In the genomic region with DNA sequence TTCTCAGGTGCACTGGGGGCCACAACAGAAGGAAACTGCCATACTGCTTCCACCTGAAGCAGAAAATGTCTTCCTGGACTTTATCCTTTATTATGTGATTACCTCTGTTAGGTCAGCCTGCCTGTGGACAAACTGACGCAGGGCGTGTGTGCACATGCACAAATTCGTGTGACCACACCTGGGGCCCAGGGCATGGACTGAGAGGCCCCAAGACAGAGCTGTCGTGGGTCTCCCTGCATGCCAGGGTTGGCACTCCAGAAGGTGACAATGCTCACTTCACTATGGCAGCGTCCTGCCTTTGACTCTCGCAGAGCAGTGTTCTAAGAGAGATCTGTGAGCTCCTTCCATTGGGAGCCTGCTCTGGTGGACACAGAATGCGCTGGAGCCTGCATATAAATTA, we compare ENCODE assay signal across 18 cellular contexts. TPM values are rescaled to one million over a fixed set of nuclear protein-coding genes. Genes with fewer than 3 reads are reported as not detected.
DNase-seq lines count a peak whose midpoint lies in the region; ATAC-seq lines count a peak whose summit lies in the region.
"Had no signal": no experiment of that assay in that cellular context is flagged by ENCODE, and none has a peak within 500 bp of the region (broad histone marks: within the 10 kb centered on the region; RNA-seq: fewer than 3 reads in every experiment).

No MANE protein-coding gene starts in this region.

- H3K4ac ChIP-seq in trophoblast cell (ENCODE audit: low read depth, low read length): peak overlapping the region; percentile 30

- no peak overlapping the region for H2BK12ac ChIP-seq in trophoblast cell (ENCODE audit: low read length)

- intact Hi-C loops in left colon (cut with DNase I, micrococcal nuclease): no loop called here

- H3K79me2 ChIP-seq in trophoblast cell (ENCODE audit: control insufficient read depth, insufficient read depth, low read length, poor library complexity): peaks cover 12% of the 10 kb centered on the region

- peaks cover 49% of the 10 kb centered on the region for H3K36me3 Mint-ChIP-seq in activated CD8-positive, alpha-beta T cell treated with anti-CD3 and anti-CD28 coated beads, Interleukin-2, amount 10 ng/mL, durations not matched to agents 7 days and 5 days (ENCODE audit: low read depth)

- CTCF ChIA-PET in activated CD8-positive, alpha-beta T cell treated with anti-CD3 and anti-CD28 coated beads, Interleukin-2, amount 10 ng/mL, durations not matched to agents 7 days and 5 days (lab: Charles Lee): no interaction called here

- no peaks in the 10 kb centered on the region for H3K27me3 ChIP-seq in BLaER1
- no peaks in the 10 kb centered on the region for H3K27me3 ChIP-seq in trophoblast cell (ENCODE audit: insufficient read depth, low read length)
- H3K27me3 ChIP-seq: ascending aorta, heart left ventricle had no signal

- H3K23ac ChIP-seq in trophoblast cell (ENCODE audit: low read length): no peak overlapping the region

- POLR2A ChIA-PET in activated CD8-positive, alpha-beta T cell treated with anti-CD3 and anti-CD28 coated beads, Interleukin-2, amount 10 ng/mL, durations not matched to agents 7 days and 5 days (lab: Charles Lee): no interaction called here

- H3K27ac ChIP-seq in BLaER1 (peak overlapping the region; percentile 41; the same call in 1 of the 2 replicates), trophoblast cell (ENCODE audit: low read depth, low read length) (no peak overlapping the region)
- H3K27ac ChIP-seq: ascending aorta, coronary artery had no signal

- H3K4me2 ChIP-seq in BLaER1 (peak overlapping the region; percentile 18; the same call in 1 of the 2 replicates), trophoblast cell (ENCODE audit: low read length) (no peak overlapping the region)

- H3K4me3 Mint-ChIP-seq in activated CD8-positive, alpha-beta T cell treated with anti-CD3 and anti-CD28 coated beads, Interleukin-2, amount 10 ng/mL, durations not matched to agents 7 days and 5 days: no peak overlapping the region
- H3K4me3 Mint-ChIP-seq: activated CD8-positive, alpha-beta memory T cell treated with anti-CD3 and anti-CD28 coated beads, Interleukin-2, amount 10 ng/mL, durations not matched to agents 7 days and 5 days had no signal

- H3K14ac ChIP-seq in trophoblast cell (ENCODE audit: low read length): no peak overlapping the region

- H4K20me1 ChIP-seq in BLaER1: peaks cover 94% of the 10 kb centered on the region

- no CpG with 5 or more reads among the region's 7 CpGs for WGBS in trophoblast cell (ENCODE audit: extremely low coverage, insufficient coverage, insufficient read length)

- no peak overlapping the region for H2BK120ac ChIP-seq in trophoblast cell (ENCODE audit: insufficient read depth, low read length, poor library complexity)

- H3K18ac ChIP-seq in trophoblast cell (ENCODE audit: low read length): no peak overlapping the region

- H3K4me1 ChIP-seq in BLaER1: peaks cover 85% of the 10 kb centered on the region
- peaks cover 33 to 43% of the 10 kb centered on the region in 2 experiments for H3K4me1 ChIP-seq in trophoblast cell (ENCODE audit: control insufficient read depth in 1 of 2, insufficient read depth in 2 of 2, low read length in 2 of 2)

- H4K12ac ChIP-seq in trophoblast cell (ENCODE audit: low read depth, low read length): no peak overlapping the region

- H3K9me3 ChIP-seq in BLaER1: peaks cover 10% of the 10 kb centered on the region; the same call in 1 of the 2 replicates
- peaks cover 1% of the 10 kb centered on the region for H3K9me3 ChIP-seq in trophoblast cell (ENCODE audit: insufficient read depth, low read depth, low read length)
- H3K9me3 ChIP-seq: ascending aorta, heart left ventricle had no signal

- H4K91ac ChIP-seq in trophoblast cell (ENCODE audit: low read depth, low read length): no peak overlapping the region

- H3K4me1 Mint-ChIP-seq in activated CD8-positive, alpha-beta T cell treated with anti-CD3 and anti-CD28 coated beads, Interleukin-2, amount 10 ng/mL, durations not matched to agents 7 days and 5 days (ENCODE audit: low read depth): peaks cover 68% of the 10 kb centered on the region

- DNase-seq in activated CD8-positive, alpha-beta T cell treated with anti-CD3 and anti-CD28 coated beads, Interleukin-2, amount 10 ng/mL, durations not matched to agents 7 days and 5 days: no peak
- peak; percentile 59 for DNase-seq in left colon
- no peak for DNase-seq in trophoblast cell
- no peak for DNase-seq in midbrain (lab: John Stamatoyannopoulos, UW)
- no peak for DNase-seq in NAMALWA (ENCODE audit: low spot score)
- DNase-seq in KBM-7: no peak
- DNase-seq: activated CD8-positive, alpha-beta memory T cell treated with anti-CD3 and anti-CD28 coated beads, Interleukin-2, amount 10 ng/mL, durations not matched to agents 7 days and 5 days; erythroblast; H7; NCI-H1436 treated with DMSO at 0.1 percent for 48 hours; NCI-H2227 treated with DMSO at 0.1 percent for 48 hours; SHP77 treated with DMSO at 0.1 percent for 48 hours had no signal

- H3K27ac Mint-ChIP-seq in activated CD8-positive, alpha-beta T cell treated with anti-CD3 and anti-CD28 coated beads, Interleukin-2, amount 10 ng/mL, durations not matched to agents 7 days and 5 days: peak overlapping the region; percentile 70

- no peak overlapping the region for H2AFZ ChIP-seq in trophoblast cell (ENCODE audit: insufficient read depth, low read length, poor library complexity)

- no peak overlapping the region for H2BK5ac ChIP-seq in trophoblast cell (ENCODE audit: low read depth, low read length, poor library complexity)

- H3K9me3 Mint-ChIP-seq in activated CD8-positive, alpha-beta T cell treated with anti-CD3 and anti-CD28 coated beads, Interleukin-2, amount 10 ng/mL, durations not matched to agents 7 days and 5 days (ENCODE audit: insufficient read depth): no peaks in the 10 kb centered on the region

- H3K36me3 ChIP-seq in BLaER1 (peaks cover 93% of the 10 kb centered on the region), trophoblast cell (ENCODE audit: control insufficient read depth in 1 of 2, insufficient read depth in 2 of 2, low read length in 2 of 2) (peaks cover 35 to 40% of the 10 kb centered on the region in 2 experiments)

- in situ Hi-C loops in KBM-7 (cut with MboI; ENCODE audit: low pct_unique_long_range_greater_than_20kb, low sequenced_read_pairs): no loop called here

- H3K9ac ChIP-seq in BLaER1 (no peak overlapping the region; the same call in 1 of the 2 replicates), trophoblast cell (ENCODE audit: low read length) (no peak overlapping the region)

- no peak overlapping the region for H4K8ac ChIP-seq in trophoblast cell (ENCODE audit: low read depth, low read length)

- H3K27me3 Mint-ChIP-seq in activated CD8-positive, alpha-beta T cell treated with anti-CD3 and anti-CD28 coated beads, Interleukin-2, amount 10 ng/mL, durations not matched to agents 7 days and 5 days (ENCODE audit: low read depth): no peaks in the 10 kb centered on the region
- H3K27me3 Mint-ChIP-seq: activated CD8-positive, alpha-beta memory T cell treated with anti-CD3 and anti-CD28 coated beads, Interleukin-2, amount 10 ng/mL, durations not matched to agents 7 days and 5 days had no signal

- no peak for ATAC-seq in activated CD8-positive, alpha-beta T cell treated with anti-CD3 and anti-CD28 coated beads, Interleukin-2, amount 10 ng/mL, durations not matched to agents 7 days and 5 days
- peak; percentile 59 for ATAC-seq in left colon
- ATAC-seq in HG03095 (IDR thresholded peaks at IDR 0.05; ENCODE audit: unreplicated experiment): no peak
- ATAC-seq: activated CD4-positive, CD25-positive, alpha-beta regulatory T cell treated with anti-CD3 and anti-CD28 coated beads, Interleukin-2, amount 50 U/mL, for 24 hours; activated CD8-positive, alpha-beta memory T cell treated with anti-CD3 and anti-CD28 coated beads, Interleukin-2, amount 10 ng/mL, durations not matched to agents 7 days and 5 days; heart left ventricle had no signal

- H3K4me3 ChIP-seq in BLaER1 (no peak overlapping the region), trophoblast cell (ENCODE audit: low read depth, low read length) (no peak overlapping the region)
- H3K4me3 ChIP-seq: ascending aorta, coronary artery, heart left ventricle had no signal

- H3K79me1 ChIP-seq in trophoblast cell (ENCODE audit: low read length): peaks cover 4% of the 10 kb centered on the region

- no peak overlapping the region for H2AK5ac ChIP-seq in trophoblast cell (ENCODE audit: low read length)

RNA-seq across cellular contexts. Expression of gene CCDC12, which starts 34.5 kb away (rescaled TPM):
- total RNA-seq in activated CD8-positive, alpha-beta T cell treated with anti-CD3 and anti-CD28 coated beads, Interleukin-2, amount 10 ng/mL, durations not matched to agents 7 days and 5 days: 10 to 100 TPM; 59.4 to 62.2 TPM
- 10 to 100 TPM; 40.0 to 54.4 TPM for total RNA-seq in left colon
- 47.9 and 48.1 TPM in 2 replicates for polyA plus RNA-seq in trophoblast cell (2013)

RNA-seq across cellular contexts. Expression of gene NBEAL2, which starts 37.4 kb away (rescaled TPM):
- total RNA-seq in activated CD8-positive, alpha-beta T cell treated with anti-CD3 and anti-CD28 coated beads, Interleukin-2, amount 10 ng/mL, durations not matched to agents 7 days and 5 days: 100 to 1,000 TPM; 206 to 212 TPM
- 10 to 100 TPM; 51.4 to 98.1 TPM for total RNA-seq in left colon
- 18.1 and 18.9 TPM in 2 replicates for polyA plus RNA-seq in trophoblast cell (2013)

Comparison
In these comparisons a context has a peak if more than half of its experiments do, and no peak if none do; other contexts are left out.
1. DNase-seq: peak in left colon (2 of 2); none in activated CD8-positive, alpha-beta T cell treated with anti-CD3 and anti-CD28 coated beads, Interleukin-2, amount 10 ng/mL, durations not matched to agents 7 days and 5 days (single experiment), trophoblast cell (0 of 2), midbrain (single experiment), NAMALWA (single experiment) and KBM-7 (single experiment).